In genomic region chr4:985123-985830, GRCh38 we compare ENCODE assay signal across 6 cellular contexts. TPM values are rescaled to one million over a fixed set of nuclear protein-coding genes. Genes with fewer than 3 reads are reported as not detected.
DNase-seq lines count a peak whose midpoint lies in the region; ATAC-seq and TF ChIP-seq lines count a peak whose summit lies in the region.

No MANE protein-coding gene starts in this region.

- peak; percentile 10 for TF ChIP-seq CTCF in GM10266 (IDR thresholded peaks at IDR 0.05; ENCODE audit: control insufficient read depth, insufficient read depth, low read depth, missing control alignments)

- H3K4me3 Mint-ChIP-seq in activated CD4-positive, alpha-beta T cell treated with anti-CD3 and anti-CD28 coated beads, Interleukin-2, amount 10 ng/mL, durations not matched to agents 7 days and 5 days, result peak overlapping the region; percentile 81

- CTCF ChIA-PET in activated CD4-positive, alpha-beta T cell treated with anti-CD3 and anti-CD28 coated beads, Interleukin-2, amount 10 ng/mL, durations not matched to agents 7 days and 5 days (lab: Charles Lee), result no interaction called here

- intact Hi-C loops in head of caudate nucleus (cut with DNase I), result no loop called here

- H3K4me1 Mint-ChIP-seq in activated CD4-positive, alpha-beta T cell treated with anti-CD3 and anti-CD28 coated beads, Interleukin-2, amount 10 ng/mL, durations not matched to agents 7 days and 5 days, result peaks cover 26% of the 10 kb centered on the region

- POLR2A ChIA-PET in activated CD4-positive, alpha-beta T cell treated with anti-CD3 and anti-CD28 coated beads, Interleukin-2, amount 10 ng/mL, durations not matched to agents 7 days and 5 days (lab: Charles Lee), result no interaction called here

- ATAC-seq in HG03139 (IDR thresholded peaks at IDR 0.05; ENCODE audit: unreplicated experiment) (no peak), GM18505 (IDR thresholded peaks at IDR 0.05; ENCODE audit: unreplicated experiment) (no peak)

- DNase-seq in GM10266 (ENCODE audit: extremely low spot score) (peak; percentile 89), head of caudate nucleus (peak in 34 of 42 donors; percentile 32 to 74 (median 54))
- peak; percentile 67 for DNase-seq in activated CD4-positive, alpha-beta T cell treated with anti-CD3 and anti-CD28 coated beads, Interleukin-2, amount 10 ng/mL, durations not matched to agents 7 days and 5 days
- DNase-seq in stimulated activated CD4-positive, alpha-beta T cell treated with anti-CD3 and anti-CD28 coated beads, TNF-alpha, amount 100 ng/mL, for 4 hours (ENCODE audit: low read depth in 3 of 3), result peak; percentile 48 to 65 (median 50)

- H3K27me3 Mint-ChIP-seq in activated CD4-positive, alpha-beta T cell treated with anti-CD3 and anti-CD28 coated beads, Interleukin-2, amount 10 ng/mL, durations not matched to agents 7 days and 5 days, result no peaks in the 10 kb centered on the region

- H3K27ac Mint-ChIP-seq in activated CD4-positive, alpha-beta T cell treated with anti-CD3 and anti-CD28 coated beads, Interleukin-2, amount 10 ng/mL, durations not matched to agents 7 days and 5 days, result peak overlapping the region; percentile 19

- H3K9me3 Mint-ChIP-seq in activated CD4-positive, alpha-beta T cell treated with anti-CD3 and anti-CD28 coated beads, Interleukin-2, amount 10 ng/mL, durations not matched to agents 7 days and 5 days, result no peaks in the 10 kb centered on the region

- TF ChIP-seq POLR2A in GM18505 (IDR thresholded peaks at IDR 0.05; ENCODE audit: borderline replicate concordance, extremely low read depth, insufficient read depth, insufficient read length), result no peak

- no peaks in the 10 kb centered on the region for H3K36me3 Mint-ChIP-seq in activated CD4-positive, alpha-beta T cell treated with anti-CD3 and anti-CD28 coated beads, Interleukin-2, amount 10 ng/mL, durations not matched to agents 7 days and 5 days (ENCODE audit: low read depth)

RNA-seq across cellular contexts. Expression of gene IDUA, which starts 1.6 kb away (rescaled TPM):
- total RNA-seq in activated CD4-positive, alpha-beta T cell treated with anti-CD3 and anti-CD28 coated beads, Interleukin-2, amount 10 ng/mL, durations not matched to agents 7 days and 5 days, result 10 to 100 TPM; 35.0 to 43.3 TPM

RNA-seq across cellular contexts. Expression of gene SLC26A1, which starts 7.9 kb away (rescaled TPM):
- under 1 TPM; 0.17 to 0.48 TPM for total RNA-seq in activated CD4-positive, alpha-beta T cell treated with anti-CD3 and anti-CD28 coated beads, Interleukin-2, amount 10 ng/mL, durations not matched to agents 7 days and 5 days

RNA-seq across cellular contexts. Expression of gene DGKQ, which starts 11.9 kb away (rescaled TPM):
- total RNA-seq in activated CD4-positive, alpha-beta T cell treated with anti-CD3 and anti-CD28 coated beads, Interleukin-2, amount 10 ng/mL, durations not matched to agents 7 days and 5 days, result 10 to 100 TPM; 20.5 to 21.3 TPM

RNA-seq across cellular contexts. Expression of gene FGFRL1, which starts 26.1 kb away (rescaled TPM):
- 10 to 100 TPM; 10.5 to 10.6 TPM for total RNA-seq in activated CD4-positive, alpha-beta T cell treated with anti-CD3 and anti-CD28 coated beads, Interleukin-2, amount 10 ng/mL, durations not matched to agents 7 days and 5 days

RNA-seq across cellular contexts. Expression of gene TMEM175, which starts 53.0 kb away (rescaled TPM):
- total RNA-seq in activated CD4-positive, alpha-beta T cell treated with anti-CD3 and anti-CD28 coated beads, Interleukin-2, amount 10 ng/mL, durations not matched to agents 7 days and 5 days, result 10 to 100 TPM; 38.6 to 51.7 TPM
